ENCODE assay signal across 26 cellular contexts in genomic region chr21:34880401-34880800, GRCh38.
A peak's percentile ranks its signal among the peaks of the same experiment; 100 is the strongest.
DNase-seq lines count a peak whose midpoint lies in the region; ATAC-seq, FAIRE-seq and TF ChIP-seq lines count a peak whose summit lies in the region.
"Had no signal": no experiment of that assay in that cellular context is flagged by ENCODE, and none has a peak within 500 bp of the region (broad histone marks: within the 10 kb centered on the region; RNA-seq: fewer than 3 reads in every experiment).

No MANE protein-coding gene starts in this region.

- H3K36me3 ChIP-seq in BLaER1 treated with 17β-estradiol and CSF1 and Interleukin-3, amounts not matched to agents 10 nM and 100 nM = peaks cover 93 to 100% (median 98%) of the 10 kb centered on the region in 11 experiments
- H3K36me3 ChIP-seq in SJSA1 (peaks cover 86% of the 10 kb centered on the region), keratinocyte (ENCODE audit: control insufficient read depth in 2 of 2, extremely low read depth in 1 of 2, insufficient read depth in 2 of 2, low read length in 2 of 2) (peaks cover 32 to 61% of the 10 kb centered on the region in 2 experiments)
- H3K36me3 ChIP-seq: ascending aorta, colonic mucosa, gastroesophageal sphincter had no signal

- no peak overlapping the region for H3K27ac ChIP-seq in BLaER1 treated with 17β-estradiol and CSF1 and Interleukin-3, amounts not matched to agents 10 nM and 100 nM
- H3K27ac ChIP-seq in SJSA1 (peak overlapping the region; percentile 97), keratinocyte (ENCODE audit: control insufficient read depth, insufficient read depth, low read length) (no peak overlapping the region)
- H3K27ac ChIP-seq: ascending aorta, colonic mucosa, gastroesophageal sphincter, HL-60, testis had no signal

- DNase-seq in A172 (ENCODE audit: low spot score) = peak; percentile 41
- no peak for DNase-seq in SJSA1 (ENCODE audit: low read depth in 1 of 2, low spot score in 2 of 2)
- DNase-seq in keratinocyte (ENCODE audit: low read depth, low spot score) = peak; percentile 9
- DNase-seq in stimulated activated CD4-positive, alpha-beta T cell treated with anti-CD3 and anti-CD28 coated beads, Interleukin-4, amount 100 ng/mL, for 1 hour = no peak
- DNase-seq in NCI-H2171 treated with DMSO at 0.1 percent for 48 hours (lab: John Stamatoyannopoulos, UW) = no peak
- no peak for DNase-seq in NK-92 (lab: John Stamatoyannopoulos, UW; ENCODE audit: unreplicated experiment)
- DNase-seq: activated CD8-positive, alpha-beta memory T cell treated with anti-CD3 and anti-CD28 coated beads, Interleukin-2, amount 10 ng/mL, durations not matched to agents 7 days and 5 days; activated effector memory CD4-positive, alpha-beta T cell treated with anti-CD3 and anti-CD28 coated beads, Interleukin-2, amount 50 U/mL, for 16 hours; colonic mucosa; DMS 273 treated with DMSO at 0.1 percent for 48 hours; HCEC 1CT; NCI-H1048; NCI-H2107; NCI-H82; occipital lobe; stimulated activated CD4-positive, alpha-beta T cell treated with anti-CD3 and anti-CD28 coated beads, Interleukin-2, amount 100 ng/mL, for 48 hours; testis had no signal

- H3K79me2 ChIP-seq in keratinocyte (ENCODE audit: control insufficient read depth, insufficient read depth, low read length) = peaks cover 99% of the 10 kb centered on the region

- TF ChIP-seq CTCF in keratinocyte (optimal IDR thresholded peaks at IDR 0.05 in 1 of 3, IDR thresholded peaks at IDR 0.05 in 1 of 3, conservative IDR thresholded peaks at IDR 0.05 in 1 of 3; ENCODE audit: extremely low read depth in 1 of 3, insufficient read depth in 2 of 3, low read length in 3 of 3) = no peak

- dilution Hi-C loops in keratinocyte (cut with MboI; ENCODE audit: extremely low pct_ligation_motif_present, low sequenced_read_pairs) = no loop called here

- H3K9me1 ChIP-seq in keratinocyte (ENCODE audit: control insufficient read depth, extremely low read depth, insufficient read depth, low read length) = peaks cover 2% of the 10 kb centered on the region

- no peak overlapping the region for H2AFZ ChIP-seq in keratinocyte (ENCODE audit: control insufficient read depth, low read length)

- H3K4me3 ChIP-seq in BLaER1 treated with 17β-estradiol and CSF1 and Interleukin-3, amounts not matched to agents 10 nM and 100 nM = peak overlapping the region in 8 of 10 experiments; percentile 43 to 99 (median 96); a peak in 9 of 20 replicates
- no peak overlapping the region for H3K4me3 ChIP-seq in SJSA1
- H3K4me3 ChIP-seq in keratinocyte (ENCODE audit: control insufficient read depth in 2 of 3, extremely low read depth in 1 of 3, insufficient read depth in 2 of 3, low read depth in 1 of 3, low read length in 3 of 3) = no peak overlapping the region
- H3K4me3 ChIP-seq: ascending aorta, colonic mucosa, gastroesophageal sphincter, K562, testis had no signal

- H3K9me3 ChIP-seq in BLaER1 treated with 17β-estradiol and CSF1 and Interleukin-3, amounts not matched to agents 10 nM and 100 nM (replicated peaks in 1 of 11) = peaks cover 0 to 3% (median 0%) of the 10 kb centered on the region in 11 experiments; a peak in 2 of 22 replicates
- H3K9me3 ChIP-seq in SJSA1 (replicated peaks) = no peaks in the 10 kb centered on the region
- no peaks in the 10 kb centered on the region for H3K9me3 ChIP-seq in keratinocyte (ENCODE audit: control insufficient read depth, low read depth, low read length)
- H3K9me3 ChIP-seq: ascending aorta, colonic mucosa, gastroesophageal sphincter, testis had no signal

- H4K20me1 ChIP-seq in BLaER1 treated with 17β-estradiol and CSF1 and Interleukin-3, amounts not matched to agents 10 nM and 100 nM = peaks cover 93 to 100% (median 100%) of the 10 kb centered on the region in 11 experiments
- peaks cover 34% of the 10 kb centered on the region for H4K20me1 ChIP-seq in keratinocyte (ENCODE audit: control insufficient read depth, extremely low read depth, insufficient read depth, low read length)

- no peak for FAIRE-seq in keratinocyte (lab: Jason Lieb, UNC)
- FAIRE-seq: K562 had no signal

- peak overlapping the region in 2 of 11 experiments; percentile 39 to 100; a peak in 3 of 22 replicates for H3K9ac ChIP-seq in BLaER1 treated with 17β-estradiol and CSF1 and Interleukin-3, amounts not matched to agents 10 nM and 100 nM
- no peak overlapping the region for H3K9ac ChIP-seq in keratinocyte (ENCODE audit: control insufficient read depth, extremely low read depth, insufficient read depth, low read length)

- H3K4me2 ChIP-seq in BLaER1 treated with 17β-estradiol and CSF1 and Interleukin-3, amounts not matched to agents 10 nM and 100 nM = peak overlapping the region in 10 of 11 experiments; percentile 81 to 99 (median 88); a peak in 18 of 22 replicates
- H3K4me2 ChIP-seq in keratinocyte (ENCODE audit: control insufficient read depth, extremely low read depth, insufficient read depth, low read depth, low read length) = no peak overlapping the region

- H3K4me1 ChIP-seq in BLaER1 treated with 17β-estradiol and CSF1 and Interleukin-3, amounts not matched to agents 10 nM and 100 nM = peaks cover 57 to 97% (median 69%) of the 10 kb centered on the region in 10 experiments
- peaks cover 73% of the 10 kb centered on the region for H3K4me1 ChIP-seq in SJSA1 (replicated peaks)
- peaks cover 50% of the 10 kb centered on the region for H3K4me1 ChIP-seq in keratinocyte (ENCODE audit: control insufficient read depth, extremely low read depth, insufficient read depth, low read length)
- H3K4me1 ChIP-seq: ascending aorta, gastroesophageal sphincter, testis had no signal

- ATAC-seq in GM19324 (IDR thresholded peaks at IDR 0.05; ENCODE audit: low FRiP score, unreplicated experiment) = no peak
- ATAC-seq: activated CD8-positive, alpha-beta memory T cell treated with anti-CD3 and anti-CD28 coated beads, Interleukin-2, amount 10 ng/mL, durations not matched to agents 7 days and 5 days; gastroesophageal sphincter; K562; left lobe of liver; sciatic nerve; WTC11 had no signal

- no peaks in the 10 kb centered on the region for H3K27me3 ChIP-seq in BLaER1 treated with 17β-estradiol and CSF1 and Interleukin-3, amounts not matched to agents 10 nM and 100 nM
- no peaks in the 10 kb centered on the region for H3K27me3 ChIP-seq in SJSA1 (replicated peaks)
- H3K27me3 ChIP-seq in keratinocyte (ENCODE audit: control insufficient read depth, extremely low read depth, insufficient read depth, low read length) = no peaks in the 10 kb centered on the region
- H3K27me3 ChIP-seq: ascending aorta, colonic mucosa, testis had no signal

Comparison
In these comparisons a context has a peak if more than half of its experiments do, and no peak if none do; other contexts are left out.
1. DNase-seq: peak in A172 (single experiment) and keratinocyte (single experiment); none in SJSA1 (0 of 2), stimulated activated CD4-positive, alpha-beta T cell treated with anti-CD3 and anti-CD28 coated beads, Interleukin-4, amount 100 ng/mL, for 1 hour (single experiment), NCI-H2171 treated with DMSO at 0.1 percent for 48 hours (single experiment) and NK-92 (single experiment).
2. H3K4me3 ChIP-seq: peak in BLaER1 treated with 17β-estradiol and CSF1 and Interleukin-3, amounts not matched to agents 10 nM and 100 nM (8 of 10); none in SJSA1 (single experiment) and keratinocyte (0 of 3).